ENCODE assay signal across 2 cellular contexts in genomic region chr4:68337522-68337921, GRCh38.
TF ChIP-seq lines count a peak whose summit lies in the region.

No MANE protein-coding gene starts in this region.

TF ChIP-seq in HCT116, 20 proteins besides CTCF, POLR2A, EP300 and RAD21:
- TF ChIP-seq SP1 (IDR thresholded peaks at IDR 0.05; ENCODE audit: low read depth) (no peak), ZFX (IDR thresholded peaks at IDR 0.05) (no peak), SRF (IDR thresholded peaks at IDR 0.05; ENCODE audit: low read depth) (no peak), JUND (IDR thresholded peaks at IDR 0.05) (no peak), CEBPB (IDR thresholded peaks at IDR 0.05; ENCODE audit: low read depth) (no peak), YY1 (IDR thresholded peaks at IDR 0.05; ENCODE audit: extremely low read depth, insufficient replicate concordance, low read depth, low read length) (no peak), EGR1 (IDR thresholded peaks at IDR 0.05; ENCODE audit: low read depth) (no peak), ELF1 (IDR thresholded peaks at IDR 0.05; ENCODE audit: borderline replicate concordance, low read depth) (no peak), REST (IDR thresholded peaks at IDR 0.05; ENCODE audit: low read depth) (no peak), SIN3A (IDR thresholded peaks at IDR 0.05; ENCODE audit: low read depth) (no peak), EZH2 (IDR thresholded peaks at IDR 0.05) (no peak), ATF3 (IDR thresholded peaks at IDR 0.05) (no peak)

TF ChIP-seq in GM12878, 131 proteins besides CTCF, POLR2A, EP300 and RAD21:
- TF ChIP-seq RCOR1 (conservative IDR thresholded peaks at IDR 0.05; ENCODE audit: low read depth, low read length) (no peak), SMC3 (IDR thresholded peaks at IDR 0.05; ENCODE audit: borderline replicate concordance, low read length) (no peak)
